In the genomic region with DNA sequence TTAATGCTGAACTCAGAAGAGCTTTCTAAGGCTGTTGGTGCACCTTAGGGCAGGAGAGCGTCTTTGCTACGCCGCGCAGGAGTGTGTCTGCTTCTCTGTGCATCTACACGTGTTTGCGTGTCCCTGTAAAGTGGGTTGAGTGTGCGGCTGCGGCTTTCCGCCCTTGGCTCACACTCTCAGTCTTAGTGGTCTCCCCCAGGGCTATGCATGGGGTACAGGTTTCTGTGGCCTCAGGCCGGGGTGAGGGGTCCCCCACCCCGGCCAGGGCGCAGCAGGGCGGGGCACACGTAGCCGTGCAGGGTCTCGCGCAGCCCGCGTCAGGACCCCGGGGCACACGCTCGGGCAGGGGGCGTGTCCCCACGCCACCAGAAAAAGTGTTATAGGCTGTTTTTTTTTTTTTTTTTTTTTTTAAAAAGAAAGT, we compare ENCODE assay signal across 1 cellular context.
A peak's percentile ranks its signal among the peaks of the same experiment; 100 is the strongest.
TF ChIP-seq lines count a peak whose summit lies in the region.

No MANE protein-coding gene starts in this region.

TF ChIP-seq in HepG2, 621 proteins besides CTCF, POLR2A, EP300 and RAD21 (continued from another document and continues in another):
- TF ChIP-seq, protein P1, sequence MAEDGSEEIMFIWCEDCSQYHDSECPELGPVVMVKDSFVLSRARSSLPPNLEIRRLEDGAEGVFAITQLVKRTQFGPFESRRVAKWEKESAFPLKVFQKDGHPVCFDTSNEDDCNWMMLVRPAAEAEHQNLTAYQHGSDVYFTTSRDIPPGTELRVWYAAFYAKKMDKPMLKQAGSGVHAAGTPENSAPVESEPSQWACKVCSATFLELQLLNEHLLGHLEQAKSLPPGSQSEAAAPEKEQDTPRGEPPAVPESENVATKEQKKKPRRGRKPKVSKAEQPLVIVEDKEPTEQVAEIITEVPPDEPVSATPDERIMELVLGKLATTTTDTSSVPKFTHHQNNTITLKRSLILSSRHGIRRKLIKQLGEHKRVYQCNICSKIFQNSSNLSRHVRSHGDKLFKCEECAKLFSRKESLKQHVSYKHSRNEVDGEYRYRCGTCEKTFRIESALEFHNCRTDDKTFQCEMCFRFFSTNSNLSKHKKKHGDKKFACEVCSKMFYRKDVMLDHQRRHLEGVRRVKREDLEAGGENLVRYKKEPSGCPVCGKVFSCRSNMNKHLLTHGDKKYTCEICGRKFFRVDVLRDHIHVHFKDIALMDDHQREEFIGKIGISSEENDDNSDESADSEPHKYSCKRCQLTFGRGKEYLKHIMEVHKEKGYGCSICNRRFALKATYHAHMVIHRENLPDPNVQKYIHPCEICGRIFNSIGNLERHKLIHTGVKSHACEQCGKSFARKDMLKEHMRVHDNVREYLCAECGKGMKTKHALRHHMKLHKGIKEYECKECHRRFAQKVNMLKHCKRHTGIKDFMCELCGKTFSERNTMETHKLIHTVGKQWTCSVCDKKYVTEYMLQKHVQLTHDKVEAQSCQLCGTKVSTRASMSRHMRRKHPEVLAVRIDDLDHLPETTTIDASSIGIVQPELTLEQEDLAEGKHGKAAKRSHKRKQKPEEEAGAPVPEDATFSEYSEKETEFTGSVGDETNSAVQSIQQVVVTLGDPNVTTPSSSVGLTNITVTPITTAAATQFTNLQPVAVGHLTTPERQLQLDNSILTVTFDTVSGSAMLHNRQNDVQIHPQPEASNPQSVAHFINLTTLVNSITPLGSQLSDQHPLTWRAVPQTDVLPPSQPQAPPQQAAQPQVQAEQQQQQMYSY (CRISPR knock-in tag; IDR thresholded peaks at IDR 0.05): no peak
- TF ChIP-seq ZNF713 (CRISPR knock-in tag; IDR thresholded peaks at IDR 0.05) (no peak), ZNF768 (CRISPR knock-in tag; IDR thresholded peaks at IDR 0.05) (no peak), ZNF615 (CRISPR knock-in tag; IDR thresholded peaks at IDR 0.05; ENCODE audit: borderline replicate concordance) (no peak), ZNF879 (CRISPR knock-in tag; IDR thresholded peaks at IDR 0.05) (0 out of 2 replicates have a peak, but pooled peaks have one; percentile 28), ZSCAN12 (CRISPR knock-in tag; IDR thresholded peaks at IDR 0.05) (0 out of 2 replicates have a peak, but pooled peaks have one; percentile 73), SMAD1 (CRISPR knock-in tag; IDR thresholded peaks at IDR 0.05; ENCODE audit: borderline replicate concordance, low read depth) (no peak), DR1 (CRISPR knock-in tag; IDR thresholded peaks at IDR 0.05) (no peak), NKX3-1 (CRISPR knock-in tag; IDR thresholded peaks at IDR 0.05) (peak; percentile 27; the same call in 1 of the 2 replicates), ZNF563 (CRISPR knock-in tag; IDR thresholded peaks at IDR 0.05) (no peak), GABPA (IDR thresholded peaks at IDR 0.05; ENCODE audit: low read depth, low read length) (no peak), GABPA (CRISPR knock-in tag; IDR thresholded peaks at IDR 0.05; ENCODE audit: low read depth) (no peak), ISL2 (CRISPR knock-in tag; IDR thresholded peaks at IDR 0.05) (peak; percentile 53; the same call in 1 of the 2 replicates), ZNF709 (CRISPR knock-in tag; IDR thresholded peaks at IDR 0.05) (no peak), FOXA3 (CRISPR knock-in tag; IDR thresholded peaks at IDR 0.05) (no peak), ZNF75D (CRISPR knock-in tag; IDR thresholded peaks at IDR 0.05; ENCODE audit: borderline replicate concordance) (no peak), DPF2 (CRISPR knock-in tag; IDR thresholded peaks at IDR 0.05; ENCODE audit: borderline replicate concordance, low read depth) (no peak), ZNF20 (CRISPR knock-in tag; IDR thresholded peaks at IDR 0.05) (0 out of 2 replicates have a peak, but pooled peaks have one; percentile 55), MED1 (CRISPR knock-in tag; IDR thresholded peaks at IDR 0.05) (peak; percentile 30), ZNF292 (CRISPR knock-in tag; IDR thresholded peaks at IDR 0.05; ENCODE audit: borderline replicate concordance, low read depth) (peak; percentile 50), BHLHE40 (IDR thresholded peaks at IDR 0.05; ENCODE audit: low read length) (no peak), ZMAT3 (CRISPR knock-in tag; conservative IDR thresholded peaks at IDR 0.05) (peak; percentile 56; the same call in 1 of the 2 replicates), ZBTB1 (CRISPR knock-in tag; IDR thresholded peaks at IDR 0.05; ENCODE audit: borderline replicate concordance) (no peak), ZNF431 (CRISPR knock-in tag; IDR thresholded peaks at IDR 0.05; ENCODE audit: borderline replicate concordance, low read depth) (no peak), ZSCAN20 (CRISPR knock-in tag; IDR thresholded peaks at IDR 0.05; ENCODE audit: borderline replicate concordance) (peak; percentile 81; the same call in 1 of the 2 replicates), ZC3H4 (CRISPR knock-in tag; IDR thresholded peaks at IDR 0.05; ENCODE audit: borderline replicate concordance) (peak; percentile 55; the same call in 1 of the 2 replicates)
- TF ChIP-seq, protein P2, sequence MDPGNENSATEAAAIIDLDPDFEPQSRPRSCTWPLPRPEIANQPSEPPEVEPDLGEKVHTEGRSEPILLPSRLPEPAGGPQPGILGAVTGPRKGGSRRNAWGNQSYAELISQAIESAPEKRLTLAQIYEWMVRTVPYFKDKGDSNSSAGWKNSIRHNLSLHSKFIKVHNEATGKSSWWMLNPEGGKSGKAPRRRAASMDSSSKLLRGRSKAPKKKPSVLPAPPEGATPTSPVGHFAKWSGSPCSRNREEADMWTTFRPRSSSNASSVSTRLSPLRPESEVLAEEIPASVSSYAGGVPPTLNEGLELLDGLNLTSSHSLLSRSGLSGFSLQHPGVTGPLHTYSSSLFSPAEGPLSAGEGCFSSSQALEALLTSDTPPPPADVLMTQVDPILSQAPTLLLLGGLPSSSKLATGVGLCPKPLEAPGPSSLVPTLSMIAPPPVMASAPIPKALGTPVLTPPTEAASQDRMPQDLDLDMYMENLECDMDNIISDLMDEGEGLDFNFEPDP (CRISPR knock-in tag; conservative IDR thresholded peaks at IDR 0.05): 0 out of 2 replicates have a peak, but pooled peaks have one; percentile 83
- TF ChIP-seq, protein P3, sequence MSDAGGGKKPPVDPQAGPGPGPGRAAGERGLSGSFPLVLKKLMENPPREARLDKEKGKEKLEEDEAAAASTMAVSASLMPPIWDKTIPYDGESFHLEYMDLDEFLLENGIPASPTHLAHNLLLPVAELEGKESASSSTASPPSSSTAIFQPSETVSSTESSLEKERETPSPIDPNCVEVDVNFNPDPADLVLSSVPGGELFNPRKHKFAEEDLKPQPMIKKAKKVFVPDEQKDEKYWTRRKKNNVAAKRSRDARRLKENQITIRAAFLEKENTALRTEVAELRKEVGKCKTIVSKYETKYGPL (CRISPR knock-in tag; IDR thresholded peaks at IDR 0.05): 0 out of 2 replicates have a peak, but pooled peaks have one; percentile 42
- TF ChIP-seq, protein P4, sequence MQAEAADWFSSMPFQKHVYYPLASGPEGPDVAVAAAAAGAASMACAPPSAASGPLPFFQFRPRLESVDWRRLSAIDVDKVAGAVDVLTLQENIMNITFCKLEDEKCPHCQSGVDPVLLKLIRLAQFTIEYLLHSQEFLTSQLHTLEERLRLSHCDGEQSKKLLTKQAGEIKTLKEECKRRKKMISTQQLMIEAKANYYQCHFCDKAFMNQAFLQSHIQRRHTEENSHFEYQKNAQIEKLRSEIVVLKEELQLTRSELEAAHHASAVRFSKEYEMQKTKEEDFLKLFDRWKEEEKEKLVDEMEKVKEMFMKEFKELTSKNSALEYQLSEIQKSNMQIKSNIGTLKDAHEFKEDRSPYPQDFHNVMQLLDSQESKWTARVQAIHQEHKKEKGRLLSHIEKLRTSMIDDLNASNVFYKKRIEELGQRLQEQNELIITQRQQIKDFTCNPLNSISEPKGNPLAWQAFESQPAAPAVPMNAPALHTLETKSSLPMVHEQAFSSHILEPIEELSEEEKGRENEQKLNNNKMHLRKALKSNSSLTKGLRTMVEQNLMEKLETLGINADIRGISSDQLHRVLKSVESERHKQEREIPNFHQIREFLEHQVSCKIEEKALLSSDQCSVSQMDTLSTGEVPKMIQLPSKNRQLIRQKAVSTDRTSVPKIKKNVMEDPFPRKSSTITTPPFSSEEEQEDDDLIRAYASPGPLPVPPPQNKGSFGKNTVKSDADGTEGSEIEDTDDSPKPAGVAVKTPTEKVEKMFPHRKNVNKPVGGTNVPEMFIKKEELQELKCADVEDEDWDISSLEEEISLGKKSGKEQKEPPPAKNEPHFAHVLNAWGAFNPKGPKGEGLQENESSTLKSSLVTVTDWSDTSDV (CRISPR knock-in tag; IDR thresholded peaks at IDR 0.05): no peak
- TF ChIP-seq, protein P5, sequence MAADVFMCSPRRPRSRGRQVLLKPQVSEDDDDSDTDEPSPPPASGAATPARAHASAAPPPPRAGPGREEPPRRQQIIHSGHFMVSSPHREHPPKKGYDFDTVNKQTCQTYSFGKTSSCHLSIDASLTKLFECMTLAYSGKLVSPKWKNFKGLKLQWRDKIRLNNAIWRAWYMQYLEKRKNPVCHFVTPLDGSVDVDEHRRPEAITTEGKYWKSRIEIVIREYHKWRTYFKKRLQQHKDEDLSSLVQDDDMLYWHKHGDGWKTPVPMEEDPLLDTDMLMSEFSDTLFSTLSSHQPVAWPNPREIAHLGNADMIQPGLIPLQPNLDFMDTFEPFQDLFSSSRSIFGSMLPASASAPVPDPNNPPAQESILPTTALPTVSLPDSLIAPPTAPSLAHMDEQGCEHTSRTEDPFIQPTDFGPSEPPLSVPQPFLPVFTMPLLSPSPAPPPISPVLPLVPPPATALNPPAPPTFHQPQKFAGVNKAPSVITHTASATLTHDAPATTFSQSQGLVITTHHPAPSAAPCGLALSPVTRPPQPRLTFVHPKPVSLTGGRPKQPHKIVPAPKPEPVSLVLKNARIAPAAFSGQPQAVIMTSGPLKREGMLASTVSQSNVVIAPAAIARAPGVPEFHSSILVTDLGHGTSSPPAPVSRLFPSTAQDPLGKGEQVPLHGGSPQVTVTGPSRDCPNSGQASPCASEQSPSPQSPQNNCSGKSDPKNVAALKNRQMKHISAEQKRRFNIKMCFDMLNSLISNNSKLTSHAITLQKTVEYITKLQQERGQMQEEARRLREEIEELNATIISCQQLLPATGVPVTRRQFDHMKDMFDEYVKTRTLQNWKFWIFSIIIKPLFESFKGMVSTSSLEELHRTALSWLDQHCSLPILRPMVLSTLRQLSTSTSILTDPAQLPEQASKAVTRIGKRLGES (CRISPR knock-in tag; IDR thresholded peaks at IDR 0.05; ENCODE audit: borderline replicate concordance): 0 out of 2 replicates have a peak, but pooled peaks have one; percentile 52
- TF ChIP-seq, protein P6, sequence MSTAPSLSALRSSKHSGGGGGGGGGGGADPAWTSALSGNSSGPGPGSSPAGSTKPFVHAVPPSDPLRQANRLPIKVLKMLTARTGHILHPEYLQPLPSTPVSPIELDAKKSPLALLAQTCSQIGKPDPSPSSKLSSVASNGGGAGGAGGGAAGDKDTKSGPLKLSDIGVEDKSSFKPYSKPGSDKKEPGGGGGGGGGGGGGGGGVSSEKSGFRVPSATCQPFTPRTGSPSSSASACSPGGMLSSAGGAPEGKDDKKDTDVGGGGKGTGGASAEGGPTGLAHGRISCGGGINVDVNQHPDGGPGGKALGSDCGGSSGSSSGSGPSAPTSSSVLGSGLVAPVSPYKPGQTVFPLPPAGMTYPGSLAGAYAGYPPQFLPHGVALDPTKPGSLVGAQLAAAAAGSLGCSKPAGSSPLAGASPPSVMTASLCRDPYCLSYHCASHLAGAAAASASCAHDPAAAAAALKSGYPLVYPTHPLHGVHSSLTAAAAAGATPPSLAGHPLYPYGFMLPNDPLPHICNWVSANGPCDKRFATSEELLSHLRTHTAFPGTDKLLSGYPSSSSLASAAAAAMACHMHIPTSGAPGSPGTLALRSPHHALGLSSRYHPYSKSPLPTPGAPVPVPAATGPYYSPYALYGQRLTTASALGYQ (CRISPR knock-in tag; IDR thresholded peaks at IDR 0.05): 0 out of 2 replicates have a peak, but pooled peaks have one; percentile 65
- TF ChIP-seq, protein P7, sequence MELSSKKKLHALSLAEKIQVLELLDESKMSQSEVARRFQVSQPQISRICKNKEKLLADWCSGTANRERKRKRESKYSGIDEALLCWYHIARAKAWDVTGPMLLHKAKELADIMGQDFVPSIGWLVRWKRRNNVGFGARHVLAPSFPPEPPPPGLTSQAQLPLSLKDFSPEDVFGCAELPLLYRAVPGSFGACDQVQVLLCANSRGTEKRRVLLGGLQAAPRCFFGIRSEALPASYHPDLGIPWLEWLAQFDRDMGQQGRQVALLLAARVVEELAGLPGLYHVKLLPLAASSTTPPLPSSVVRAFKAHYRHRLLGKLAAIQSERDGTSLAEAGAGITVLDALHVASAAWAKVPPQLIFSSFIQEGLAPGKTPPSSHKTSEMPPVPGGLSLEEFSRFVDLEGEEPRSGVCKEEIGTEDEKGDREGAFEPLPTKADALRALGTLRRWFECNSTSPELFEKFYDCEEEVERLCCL (CRISPR knock-in tag; IDR thresholded peaks at IDR 0.05; ENCODE audit: borderline replicate concordance): no peak
- TF ChIP-seq, protein P8, sequence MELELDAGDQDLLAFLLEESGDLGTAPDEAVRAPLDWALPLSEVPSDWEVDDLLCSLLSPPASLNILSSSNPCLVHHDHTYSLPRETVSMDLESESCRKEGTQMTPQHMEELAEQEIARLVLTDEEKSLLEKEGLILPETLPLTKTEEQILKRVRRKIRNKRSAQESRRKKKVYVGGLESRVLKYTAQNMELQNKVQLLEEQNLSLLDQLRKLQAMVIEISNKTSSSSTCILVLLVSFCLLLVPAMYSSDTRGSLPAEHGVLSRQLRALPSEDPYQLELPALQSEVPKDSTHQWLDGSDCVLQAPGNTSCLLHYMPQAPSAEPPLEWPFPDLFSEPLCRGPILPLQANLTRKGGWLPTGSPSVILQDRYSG (CRISPR knock-in tag; IDR thresholded peaks at IDR 0.05): peak; percentile 65; the same call in 1 of the 2 replicates
- TF ChIP-seq, protein P9, sequence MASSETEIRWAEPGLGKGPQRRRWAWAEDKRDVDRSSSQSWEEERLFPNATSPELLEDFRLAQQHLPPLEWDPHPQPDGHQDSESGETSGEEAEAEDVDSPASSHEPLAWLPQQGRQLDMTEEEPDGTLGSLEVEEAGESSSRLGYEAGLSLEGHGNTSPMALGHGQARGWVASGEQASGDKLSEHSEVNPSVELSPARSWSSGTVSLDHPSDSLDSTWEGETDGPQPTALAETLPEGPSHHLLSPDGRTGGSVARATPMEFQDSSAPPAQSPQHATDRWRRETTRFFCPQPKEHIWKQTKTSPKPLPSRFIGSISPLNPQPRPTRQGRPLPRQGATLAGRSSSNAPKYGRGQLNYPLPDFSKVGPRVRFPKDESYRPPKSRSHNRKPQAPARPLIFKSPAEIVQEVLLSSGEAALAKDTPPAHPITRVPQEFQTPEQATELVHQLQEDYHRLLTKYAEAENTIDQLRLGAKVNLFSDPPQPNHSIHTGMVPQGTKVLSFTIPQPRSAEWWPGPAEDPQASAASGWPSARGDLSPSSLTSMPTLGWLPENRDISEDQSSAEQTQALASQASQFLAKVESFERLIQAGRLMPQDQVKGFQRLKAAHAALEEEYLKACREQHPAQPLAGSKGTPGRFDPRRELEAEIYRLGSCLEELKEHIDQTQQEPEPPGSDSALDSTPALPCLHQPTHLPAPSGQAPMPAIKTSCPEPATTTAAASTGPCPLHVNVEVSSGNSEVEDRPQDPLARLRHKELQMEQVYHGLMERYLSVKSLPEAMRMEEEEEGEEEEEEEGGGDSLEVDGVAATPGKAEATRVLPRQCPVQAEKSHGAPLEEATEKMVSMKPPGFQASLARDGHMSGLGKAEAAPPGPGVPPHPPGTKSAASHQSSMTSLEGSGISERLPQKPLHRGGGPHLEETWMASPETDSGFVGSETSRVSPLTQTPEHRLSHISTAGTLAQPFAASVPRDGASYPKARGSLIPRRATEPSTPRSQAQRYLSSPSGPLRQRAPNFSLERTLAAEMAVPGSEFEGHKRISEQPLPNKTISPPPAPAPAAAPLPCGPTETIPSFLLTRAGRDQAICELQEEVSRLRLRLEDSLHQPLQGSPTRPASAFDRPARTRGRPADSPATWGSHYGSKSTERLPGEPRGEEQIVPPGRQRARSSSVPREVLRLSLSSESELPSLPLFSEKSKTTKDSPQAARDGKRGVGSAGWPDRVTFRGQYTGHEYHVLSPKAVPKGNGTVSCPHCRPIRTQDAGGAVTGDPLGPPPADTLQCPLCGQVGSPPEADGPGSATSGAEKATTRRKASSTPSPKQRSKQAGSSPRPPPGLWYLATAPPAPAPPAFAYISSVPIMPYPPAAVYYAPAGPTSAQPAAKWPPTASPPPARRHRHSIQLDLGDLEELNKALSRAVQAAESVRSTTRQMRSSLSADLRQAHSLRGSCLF (CRISPR knock-in tag; IDR thresholded peaks at IDR 0.05; ENCODE audit: borderline replicate concordance): 0 out of 2 replicates have a peak, but pooled peaks have one; percentile 25
